In genomic region chr2:230000118-230000841, GRCh38 we compare ENCODE assay signal across 11 cellular contexts.
A peak's percentile ranks its signal among the peaks of the same experiment; 100 is the strongest.
DNase-seq lines count a peak whose midpoint lies in the region; ATAC-seq and TF ChIP-seq lines count a peak whose summit lies in the region.
"Had no signal": no experiment of that assay in that cellular context is flagged by ENCODE, and none has a peak within 500 bp of the region (broad histone marks: within the 10 kb centered on the region; RNA-seq: fewer than 3 reads in every experiment).

No MANE protein-coding gene starts in this region.

- no peaks in the 10 kb centered on the region for H4K20me1 ChIP-seq in mammary epithelial cell (ENCODE audit: insufficient read depth, low read length)

- no peaks in the 10 kb centered on the region for H3K27me3 ChIP-seq in mammary epithelial cell (ENCODE audit: insufficient read depth, low read length)

- no peaks in the 10 kb centered on the region for H3K9me3 ChIP-seq in mammary epithelial cell (replicated peaks; ENCODE audit: insufficient read depth, low read length)

- H3K4me2 ChIP-seq in mammary epithelial cell (ENCODE audit: insufficient read depth, low read depth, low read length): no peak overlapping the region

- dilution Hi-C loops in mammary epithelial cell (cut with HindIII; ENCODE audit: low sequenced_read_pairs): no loop called here

- no peaks in the 10 kb centered on the region for H3K4me1 ChIP-seq in mammary epithelial cell (ENCODE audit: insufficient read depth, low read length)

- no peak overlapping the region for H3K9ac ChIP-seq in mammary epithelial cell (ENCODE audit: insufficient read depth, low read length)

- H3K4me3 ChIP-seq in mammary epithelial cell (replicated peaks in 1 of 3; ENCODE audit: insufficient read depth in 1 of 3, low read depth in 2 of 3, low read length in 3 of 3): no peak overlapping the region

- no peak overlapping the region for H3K27ac ChIP-seq in mammary epithelial cell (ENCODE audit: insufficient read depth, low read depth, low read length)

- ATAC-seq in GM19372 (IDR thresholded peaks at IDR 0.05; ENCODE audit: low read depth, unreplicated experiment): peak; percentile 76
- peak; percentile 96 for ATAC-seq in HG02938 (IDR thresholded peaks at IDR 0.05; ENCODE audit: unreplicated experiment)
- ATAC-seq: HCT116 had no signal

- 94% methylated on average over 6 of the region's 6 CpGs for WGBS in mammary epithelial cell (ENCODE audit: low coverage, missing lambda C conversion rate)

- TF ChIP-seq CTCF in GM13976 (IDR thresholded peaks at IDR 0.05; ENCODE audit: borderline replicate concordance, control extremely low read depth, extremely low read depth, insufficient read depth, missing control alignments) (no peak), mammary epithelial cell (conservative IDR thresholded peaks at IDR 0.05 in 1 of 2, IDR thresholded peaks at IDR 0.05 in 1 of 2; ENCODE audit: extremely low read depth in 1 of 2, insufficient read depth in 1 of 2, low read depth in 1 of 2, low read length in 2 of 2) (no peak)

- no peaks in the 10 kb centered on the region for H3K36me3 ChIP-seq in mammary epithelial cell (ENCODE audit: insufficient read depth, low read length)

- in situ Hi-C loops in GM13976 (cut with MboI; ENCODE audit: low sequenced_read_pairs, unreplicated experiment) (loop anchor here (10.0 kb wide), 3 partner anchors 155 to 805 kb away; no protein-coding TSS in a partner anchor), mammary epithelial cell (cut with MboI; ENCODE audit: low sequenced_read_pairs in 2 of 2) (loop anchor here (10.0 kb wide), 2 partner anchors 155 to 165 kb away; no protein-coding TSS in a partner anchor)

- intact Hi-C loops in mammary epithelial cell (cut with micrococcal nuclease): loop anchor here (10.0 kb wide), 2 partner anchors 185 to 715 kb away; partner anchors contain the start of gene CAB39

- DNase-seq in GM13976 (ENCODE audit: low spot score) (peak; percentile 78), MV-4-11 (lab: John Stamatoyannopoulos, UW) (peak; percentile 61), mammary epithelial cell (no peak), activated gamma-delta T cell treated with Interleukin-2 at 50 U/mL for 16 hours (no peak), COLO829 (ENCODE audit: low spot score) (no peak)
- DNase-seq in stimulated activated CD4-positive, alpha-beta T cell treated with anti-CD3 and anti-CD28 coated beads, Interleukin-4, amount 100 ng/mL, for 24 hours: no peak
- DNase-seq: NCI-H187, trophoblast cell had no signal

- H3K79me2 ChIP-seq in mammary epithelial cell (ENCODE audit: insufficient read depth, low read length): no peaks in the 10 kb centered on the region

- CTCF ChIA-PET in mammary epithelial cell (lab: Charles Lee; ENCODE audit: low non-redundant PET): no interaction called here

- no TSS peak for BruUV-seq in mammary epithelial cell (replicated peaks; lab: Mats Ljungman, UMichigan)

- no peak overlapping the region for H2AFZ ChIP-seq in mammary epithelial cell (ENCODE audit: low read depth, low read length)

Comparison
In these comparisons a context has a peak if more than half of its experiments do, and no peak if none do; other contexts are left out.
1. DNase-seq: peak in GM13976 (single experiment) and MV-4-11 (single experiment); none in mammary epithelial cell (single experiment), activated gamma-delta T cell treated with Interleukin-2 at 50 U/mL for 16 hours (single experiment), COLO829 (single experiment) and stimulated activated CD4-positive, alpha-beta T cell treated with anti-CD3 and anti-CD28 coated beads, Interleukin-4, amount 100 ng/mL, for 24 hours (single experiment).